Comparison of ENCODE assay signal across 19 cellular contexts in the genomic region with DNA sequence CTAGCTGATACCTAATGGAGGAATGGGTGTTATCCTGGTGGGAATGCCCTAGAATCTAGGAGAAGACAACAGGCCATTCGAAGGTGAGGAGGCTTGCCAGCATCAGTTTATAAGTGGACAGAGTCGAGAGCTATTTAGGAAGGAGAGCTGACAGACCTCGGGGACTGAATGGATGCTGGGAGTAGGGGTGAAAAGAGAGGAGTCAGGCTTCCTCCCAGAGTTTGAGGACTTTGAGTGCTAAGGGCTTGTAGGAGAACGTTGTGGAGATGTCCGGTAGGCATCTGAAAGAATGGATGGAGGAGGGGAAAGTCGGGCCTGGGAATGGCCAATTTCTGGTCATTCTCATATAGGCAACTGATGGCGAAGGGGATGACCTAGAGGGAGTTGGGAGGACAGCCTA.
"Had no signal": no experiment of that assay in that cellular context is flagged by ENCODE, and none has a peak within 500 bp of the region (broad histone marks: within the 10 kb centered on the region; RNA-seq: fewer than 3 reads in every experiment).

No MANE protein-coding gene starts in this region.

- H3K4me3 Mint-ChIP-seq: endodermal cell; memory B cell; neural progenitor cell; T-helper 2 cell treated with Interferon-gamma antibody and Interleukin-4, amounts not matched to agents 5 μg/mL and 100 μg/mL, for 36 hours had no signal

- H3K27ac Mint-ChIP-seq: endodermal cell; memory B cell; neural progenitor cell; T-helper 2 cell treated with Interferon-gamma antibody and Interleukin-4, amounts not matched to agents 5 μg/mL and 100 μg/mL, for 36 hours had no signal

- H3K27me3 Mint-ChIP-seq: memory B cell had no signal

- H3K9me3 Mint-ChIP-seq: memory B cell; T-helper 2 cell treated with Interferon-gamma antibody and Interleukin-4, amounts not matched to agents 5 μg/mL and 100 μg/mL, for 36 hours had no signal

- DNase-seq: activated CD4-positive, alpha-beta T cell treated with anti-CD3 and anti-CD28 coated beads, Interleukin-2, amount 50 U/mL, for 48 hours; activated gamma-delta T cell treated with Interleukin-2 at 50 U/mL for 16 hours; anterior cingulate cortex; body of pancreas; cortex of kidney; endodermal cell; head of caudate nucleus; hypothalamus; retina; sigmoid colon; stimulated activated CD4-positive, alpha-beta T cell treated with anti-CD3 and anti-CD28 coated beads, Interleukin-15, amount 100 ng/mL, for 24 hours; stimulated activated naive CD4-positive, alpha-beta T cell; testis; trophoblast cell; WERI-Rb-1 had no signal

- ATAC-seq: body of pancreas, gastroesophageal sphincter had no signal
